Comparison of ENCODE assay signal across 30 cellular contexts in genomic region chr1:191943684-191944083, GRCh38.
"Had no signal": no experiment of that assay in that cellular context is flagged by ENCODE, and none has a peak within 500 bp of the region (broad histone marks: within the 10 kb centered on the region; RNA-seq: fewer than 3 reads in every experiment).

No MANE protein-coding gene starts in this region.

- H3K36me3 Mint-ChIP-seq: neural progenitor cell; stimulated activated memory B cell treated with anti-CD40 and anti-IgM and Interleukin-4, amounts not matched to agents 10 μg/mL and 1 μg/mL and 100 μg/mL, for 72 hours; type B pancreatic cell had no signal

- H2AFZ ChIP-seq: neural progenitor cell, parathyroid adenoma had no signal

- H3K9me3 Mint-ChIP-seq: nephron, neural progenitor cell, type B pancreatic cell had no signal

- H3K4me2 ChIP-seq: neural progenitor cell, smooth muscle cell had no signal

- H3K4me3 ChIP-seq: neural progenitor cell, ovary, psoas muscle, skin epidermis, smooth muscle cell, spleen, suprapubic skin, testis, tibial artery, transverse colon, upper lobe of right lung, uterus had no signal

- H3K27ac ChIP-seq: neural progenitor cell, ovary, parathyroid adenoma, psoas muscle, skin epidermis, spleen, suprapubic skin, testis, tibial artery, transverse colon, upper lobe of right lung, uterus had no signal

- ATAC-seq: natural killer cell; psoas muscle; right cardiac atrium; sciatic nerve; stimulated activated memory B cell treated with anti-CD40 and anti-IgM and Interleukin-4, amounts not matched to agents 10 μg/mL and 1 μg/mL and 100 μg/mL, for 72 hours; stimulated activated naive CD8-positive, alpha-beta T cell treated with anti-CD3 and anti-CD28 coated beads, Interleukin-15, amount 100 ng/mL, for 72 hours; stimulated activated naive CD8-positive, alpha-beta T cell treated with anti-CD3 and anti-CD28 coated beads, Interleukin-15, Interleukin-2, amounts not matched to agents 100 U/mL and 50 U/mL, for 24 hours; upper lobe of right lung had no signal

- H3K27ac Mint-ChIP-seq: natural killer cell; nephron; neural progenitor cell; progenitor cell of endocrine pancreas; stimulated activated memory B cell treated with anti-CD40 and anti-IgM and Interleukin-4, amounts not matched to agents 10 μg/mL and 1 μg/mL and 100 μg/mL, for 72 hours; stimulated activated naive CD8-positive, alpha-beta T cell treated with anti-CD3 and anti-CD28 coated beads, Interleukin-15, amount 100 ng/mL, for 72 hours; type B pancreatic cell had no signal

- H3K36me3 ChIP-seq: neural progenitor cell, ovary, spleen, suprapubic skin, tibial artery, transverse colon, upper lobe of right lung, uterus had no signal

- H3K4me3 Mint-ChIP-seq: natural killer cell; nephron; neural progenitor cell; stimulated activated memory B cell treated with anti-CD40 and anti-IgM and Interleukin-4, amounts not matched to agents 10 μg/mL and 1 μg/mL and 100 μg/mL, for 72 hours; stimulated activated naive CD8-positive, alpha-beta T cell treated with anti-CD3 and anti-CD28 coated beads, Interleukin-15, amount 100 ng/mL, for 72 hours; type B pancreatic cell had no signal

- H3K4me1 ChIP-seq: neural progenitor cell, parathyroid adenoma, psoas muscle, spleen, suprapubic skin, testis, tibial artery, transverse colon, upper lobe of right lung, uterus had no signal

- DNase-seq: natural killer cell; occipital lobe; ovary; psoas muscle; right cardiac atrium; spleen; stimulated activated CD4-positive, alpha-beta T cell treated with anti-CD3 and anti-CD28 coated beads, Interleukin-12 subunit alpha, Interleukin-12 subunit beta, amount 100 ng/mL, for 4 hours; stimulated activated CD4-positive, alpha-beta T cell treated with anti-CD3 and anti-CD28 coated beads, Interleukin-1b, Interleukin-23, amount 100 ng/mL, for 48 hours; stimulated activated CD4-positive, alpha-beta T cell treated with anti-CD3 and anti-CD28 coated beads, Interleukin-4, amount 100 ng/mL, for 1 hour; stimulated activated CD4-positive, alpha-beta T cell treated with anti-CD3 and anti-CD28 coated beads, Interleukin-4, amount 100 ng/mL, for 4 hours; stimulated activated CD8-positive, alpha-beta memory T cell treated with anti-CD3 and anti-CD28 coated beads, Interleukin-4, amount 100 ng/mL, for 48 hours; stimulated activated naive CD4-positive, alpha-beta T cell; stimulated activated naive CD8-positive, alpha-beta T cell treated with anti-CD3 and anti-CD28 coated beads, Interleukin-15, amount 100 ng/mL, for 72 hours; stimulated activated naive CD8-positive, alpha-beta T cell treated with anti-CD3 and anti-CD28 coated beads, Interleukin-15, Interleukin-2, amounts not matched to agents 100 U/mL and 50 U/mL, for 24 hours; substantia nigra; testis; tibial artery; transverse colon; upper lobe of right lung; uterus had no signal

- H3K79me2 ChIP-seq: parathyroid adenoma had no signal

- H3K4me1 Mint-ChIP-seq: natural killer cell; nephron; neural progenitor cell; stimulated activated memory B cell treated with anti-CD40 and anti-IgM and Interleukin-4, amounts not matched to agents 10 μg/mL and 1 μg/mL and 100 μg/mL, for 72 hours; stimulated activated naive CD8-positive, alpha-beta T cell treated with anti-CD3 and anti-CD28 coated beads, Interleukin-15, amount 100 ng/mL, for 72 hours had no signal

- H3K27me3 Mint-ChIP-seq: progenitor cell of endocrine pancreas; stimulated activated memory B cell treated with anti-CD40 and anti-IgM and Interleukin-4, amounts not matched to agents 10 μg/mL and 1 μg/mL and 100 μg/mL, for 72 hours; stimulated activated naive CD8-positive, alpha-beta T cell treated with anti-CD3 and anti-CD28 coated beads, Interleukin-15, amount 100 ng/mL, for 72 hours; type B pancreatic cell had no signal

- H3K27me3 ChIP-seq: neural progenitor cell, ovary, spleen, suprapubic skin, testis, tibial artery, transverse colon, upper lobe of right lung, uterus had no signal

- H3K9me3 ChIP-seq: ovary, psoas muscle, suprapubic skin, testis, tibial artery, transverse colon, upper lobe of right lung, uterus had no signal

- H3K9ac ChIP-seq: neural progenitor cell, parathyroid adenoma had no signal
